1 cellular context compared by ENCODE assay signal in the genomic region with DNA sequence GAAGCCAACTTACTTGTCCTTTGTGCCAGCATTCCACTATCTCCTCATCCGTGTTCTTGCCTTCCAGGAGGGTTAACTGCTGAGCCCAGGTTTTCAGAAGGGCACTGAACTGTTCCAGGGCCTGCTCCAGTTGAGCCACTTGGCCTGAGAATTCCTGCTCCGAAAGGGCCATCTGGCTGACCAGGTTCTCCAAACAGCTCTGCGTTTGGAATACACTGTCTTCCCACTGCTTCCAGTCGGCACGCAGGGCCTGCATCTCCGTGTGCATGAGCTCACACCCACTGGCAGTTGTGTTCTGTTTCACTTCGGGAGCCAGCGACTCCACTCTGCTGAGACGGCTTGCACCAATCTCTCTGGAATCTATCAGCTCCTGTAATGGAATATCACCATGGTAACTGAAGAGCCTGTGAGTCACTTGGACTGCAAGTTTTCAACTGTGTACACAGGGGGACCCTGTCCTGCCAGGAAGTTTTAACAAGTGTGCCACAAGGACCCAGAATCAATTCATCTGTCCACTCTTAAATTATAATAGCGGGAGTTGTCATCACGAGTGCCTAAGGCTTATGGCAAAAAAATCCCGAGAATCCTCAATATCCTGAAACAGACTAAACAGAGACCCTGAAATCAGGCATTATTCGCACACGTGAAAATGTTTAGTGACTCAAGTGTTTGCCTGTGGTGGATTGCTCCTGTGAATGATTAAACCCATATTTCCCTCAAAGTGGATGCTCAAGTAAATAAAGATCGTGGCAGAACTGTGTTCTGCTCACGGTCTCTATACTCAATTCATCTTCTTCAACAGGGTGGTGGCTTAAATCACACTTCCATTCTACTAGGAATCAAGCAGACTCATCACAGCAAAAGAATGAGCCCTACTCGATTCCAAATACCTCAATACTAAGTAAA.
TF ChIP-seq lines count a peak whose summit lies in the region.

No MANE protein-coding gene starts in this region.

TF ChIP-seq in HepG2, 621 proteins besides CTCF, POLR2A, EP300 and RAD21 (continued from another document and continues in another):
- TF ChIP-seq ZNF607 (CRISPR knock-in tag; IDR thresholded peaks at IDR 0.05; ENCODE audit: borderline replicate concordance) (0 out of 2 replicates have a peak, but pooled peaks have one; percentile 20), PHF21A (CRISPR knock-in tag; IDR thresholded peaks at IDR 0.05) (no peak), SALL1 (CRISPR knock-in tag; IDR thresholded peaks at IDR 0.05) (peak; percentile 64), ZNF496 (CRISPR knock-in tag; IDR thresholded peaks at IDR 0.05; ENCODE audit: insufficient replicate concordance) (no peak), EED (CRISPR knock-in tag; IDR thresholded peaks at IDR 0.05) (0 out of 2 replicates have a peak, but pooled peaks have one; percentile 72), NFKB2 (CRISPR knock-in tag; IDR thresholded peaks at IDR 0.05; ENCODE audit: borderline replicate concordance) (peak; percentile 39; the same call in 1 of the 2 replicates), MNT (IDR thresholded peaks at IDR 0.05) (peak; percentile 27; the same call in 1 of the 2 replicates), ZNF292 (CRISPR knock-in tag; IDR thresholded peaks at IDR 0.05; ENCODE audit: borderline replicate concordance, low read depth) (peak; percentile 54; the same call in 1 of the 2 replicates), ZNF543 (CRISPR knock-in tag; IDR thresholded peaks at IDR 0.05) (no peak), HOMEZ (CRISPR knock-in tag; IDR thresholded peaks at IDR 0.05; ENCODE audit: low read depth) (0 out of 2 replicates have a peak, but pooled peaks have one; percentile 40), SMAD1 (CRISPR knock-in tag; IDR thresholded peaks at IDR 0.05; ENCODE audit: borderline replicate concordance, low read depth) (peak; percentile 26; the same call in 1 of the 2 replicates), ZNF12 (CRISPR knock-in tag; IDR thresholded peaks at IDR 0.05) (peak; percentile 20; the same call in 1 of the 2 replicates), ZNF136 (CRISPR knock-in tag; IDR thresholded peaks at IDR 0.05; ENCODE audit: low read depth) (no peak), HNF1B (CRISPR knock-in tag; IDR thresholded peaks at IDR 0.05) (peak; percentile 96), KDM6A (CRISPR knock-in tag; IDR thresholded peaks at IDR 0.05; ENCODE audit: low read depth) (peak; percentile 65; the same call in 1 of the 2 replicates), ZNF674 (CRISPR knock-in tag; IDR thresholded peaks at IDR 0.05; ENCODE audit: low read depth) (no peak), ZIK1 (CRISPR knock-in tag; IDR thresholded peaks at IDR 0.05; ENCODE audit: borderline replicate concordance, low read depth) (no peak)
- TF ChIP-seq, protein P1, sequence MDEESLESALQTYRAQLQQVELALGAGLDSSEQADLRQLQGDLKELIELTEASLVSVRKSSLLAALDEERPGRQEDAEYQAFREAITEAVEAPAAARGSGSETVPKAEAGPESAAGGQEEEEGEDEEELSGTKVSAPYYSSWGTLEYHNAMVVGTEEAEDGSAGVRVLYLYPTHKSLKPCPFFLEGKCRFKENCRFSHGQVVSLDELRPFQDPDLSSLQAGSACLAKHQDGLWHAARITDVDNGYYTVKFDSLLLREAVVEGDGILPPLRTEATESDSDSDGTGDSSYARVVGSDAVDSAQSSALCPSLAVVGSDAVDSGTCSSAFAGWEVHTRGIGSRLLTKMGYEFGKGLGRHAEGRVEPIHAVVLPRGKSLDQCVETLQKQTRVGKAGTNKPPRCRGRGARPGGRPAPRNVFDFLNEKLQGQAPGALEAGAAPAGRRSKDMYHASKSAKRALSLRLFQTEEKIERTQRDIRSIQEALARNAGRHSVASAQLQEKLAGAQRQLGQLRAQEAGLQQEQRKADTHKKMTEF (CRISPR knock-in tag; IDR thresholded peaks at IDR 0.05) = peak; percentile 61
- TF ChIP-seq, protein P2, sequence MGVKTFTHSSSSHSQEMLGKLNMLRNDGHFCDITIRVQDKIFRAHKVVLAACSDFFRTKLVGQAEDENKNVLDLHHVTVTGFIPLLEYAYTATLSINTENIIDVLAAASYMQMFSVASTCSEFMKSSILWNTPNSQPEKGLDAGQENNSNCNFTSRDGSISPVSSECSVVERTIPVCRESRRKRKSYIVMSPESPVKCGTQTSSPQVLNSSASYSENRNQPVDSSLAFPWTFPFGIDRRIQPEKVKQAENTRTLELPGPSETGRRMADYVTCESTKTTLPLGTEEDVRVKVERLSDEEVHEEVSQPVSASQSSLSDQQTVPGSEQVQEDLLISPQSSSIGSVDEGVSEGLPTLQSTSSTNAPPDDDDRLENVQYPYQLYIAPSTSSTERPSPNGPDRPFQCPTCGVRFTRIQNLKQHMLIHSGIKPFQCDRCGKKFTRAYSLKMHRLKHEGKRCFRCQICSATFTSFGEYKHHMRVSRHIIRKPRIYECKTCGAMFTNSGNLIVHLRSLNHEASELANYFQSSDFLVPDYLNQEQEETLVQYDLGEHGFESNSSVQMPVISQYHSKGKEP (CRISPR knock-in tag; IDR thresholded peaks at IDR 0.05) = no peak
- TF ChIP-seq, protein P3, sequence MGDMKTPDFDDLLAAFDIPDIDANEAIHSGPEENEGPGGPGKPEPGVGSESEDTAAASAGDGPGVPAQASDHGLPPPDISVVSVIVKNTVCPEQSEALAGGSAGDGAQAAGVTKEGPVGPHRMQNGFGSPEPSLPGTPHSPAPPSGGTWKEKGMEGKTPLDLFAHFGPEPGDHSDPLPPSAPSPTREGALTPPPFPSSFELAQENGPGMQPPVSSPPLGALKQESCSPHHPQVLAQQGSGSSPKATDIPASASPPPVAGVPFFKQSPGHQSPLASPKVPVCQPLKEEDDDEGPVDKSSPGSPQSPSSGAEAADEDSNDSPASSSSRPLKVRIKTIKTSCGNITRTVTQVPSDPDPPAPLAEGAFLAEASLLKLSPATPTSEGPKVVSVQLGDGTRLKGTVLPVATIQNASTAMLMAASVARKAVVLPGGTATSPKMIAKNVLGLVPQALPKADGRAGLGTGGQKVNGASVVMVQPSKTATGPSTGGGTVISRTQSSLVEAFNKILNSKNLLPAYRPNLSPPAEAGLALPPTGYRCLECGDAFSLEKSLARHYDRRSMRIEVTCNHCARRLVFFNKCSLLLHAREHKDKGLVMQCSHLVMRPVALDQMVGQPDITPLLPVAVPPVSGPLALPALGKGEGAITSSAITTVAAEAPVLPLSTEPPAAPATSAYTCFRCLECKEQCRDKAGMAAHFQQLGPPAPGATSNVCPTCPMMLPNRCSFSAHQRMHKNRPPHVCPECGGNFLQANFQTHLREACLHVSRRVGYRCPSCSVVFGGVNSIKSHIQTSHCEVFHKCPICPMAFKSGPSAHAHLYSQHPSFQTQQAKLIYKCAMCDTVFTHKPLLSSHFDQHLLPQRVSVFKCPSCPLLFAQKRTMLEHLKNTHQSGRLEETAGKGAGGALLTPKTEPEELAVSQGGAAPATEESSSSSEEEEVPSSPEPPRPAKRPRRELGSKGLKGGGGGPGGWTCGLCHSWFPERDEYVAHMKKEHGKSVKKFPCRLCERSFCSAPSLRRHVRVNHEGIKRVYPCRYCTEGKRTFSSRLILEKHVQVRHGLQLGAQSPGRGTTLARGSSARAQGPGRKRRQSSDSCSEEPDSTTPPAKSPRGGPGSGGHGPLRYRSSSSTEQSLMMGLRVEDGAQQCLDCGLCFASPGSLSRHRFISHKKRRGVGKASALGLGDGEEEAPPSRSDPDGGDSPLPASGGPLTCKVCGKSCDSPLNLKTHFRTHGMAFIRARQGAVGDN (CRISPR knock-in tag; IDR thresholded peaks at IDR 0.05) = peak; percentile 66
- TF ChIP-seq, protein P4, sequence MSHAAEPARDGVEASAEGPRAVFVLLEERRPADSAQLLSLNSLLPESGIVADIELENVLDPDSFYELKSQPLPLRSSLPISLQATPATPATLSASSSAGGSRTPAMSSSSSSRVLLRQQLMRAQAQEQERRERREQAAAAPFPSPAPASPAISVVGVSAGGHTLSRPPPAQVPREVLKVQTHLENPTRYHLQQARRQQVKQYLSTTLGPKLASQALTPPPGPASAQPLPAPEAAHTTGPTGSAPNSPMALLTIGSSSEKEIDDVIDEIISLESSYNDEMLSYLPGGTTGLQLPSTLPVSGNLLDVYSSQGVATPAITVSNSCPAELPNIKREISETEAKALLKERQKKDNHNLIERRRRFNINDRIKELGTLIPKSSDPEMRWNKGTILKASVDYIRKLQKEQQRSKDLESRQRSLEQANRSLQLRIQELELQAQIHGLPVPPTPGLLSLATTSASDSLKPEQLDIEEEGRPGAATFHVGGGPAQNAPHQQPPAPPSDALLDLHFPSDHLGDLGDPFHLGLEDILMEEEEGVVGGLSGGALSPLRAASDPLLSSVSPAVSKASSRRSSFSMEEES (CRISPR knock-in tag; IDR thresholded peaks at IDR 0.05) = no peak; the same call in 1 of the 2 replicates
- TF ChIP-seq, protein P5, sequence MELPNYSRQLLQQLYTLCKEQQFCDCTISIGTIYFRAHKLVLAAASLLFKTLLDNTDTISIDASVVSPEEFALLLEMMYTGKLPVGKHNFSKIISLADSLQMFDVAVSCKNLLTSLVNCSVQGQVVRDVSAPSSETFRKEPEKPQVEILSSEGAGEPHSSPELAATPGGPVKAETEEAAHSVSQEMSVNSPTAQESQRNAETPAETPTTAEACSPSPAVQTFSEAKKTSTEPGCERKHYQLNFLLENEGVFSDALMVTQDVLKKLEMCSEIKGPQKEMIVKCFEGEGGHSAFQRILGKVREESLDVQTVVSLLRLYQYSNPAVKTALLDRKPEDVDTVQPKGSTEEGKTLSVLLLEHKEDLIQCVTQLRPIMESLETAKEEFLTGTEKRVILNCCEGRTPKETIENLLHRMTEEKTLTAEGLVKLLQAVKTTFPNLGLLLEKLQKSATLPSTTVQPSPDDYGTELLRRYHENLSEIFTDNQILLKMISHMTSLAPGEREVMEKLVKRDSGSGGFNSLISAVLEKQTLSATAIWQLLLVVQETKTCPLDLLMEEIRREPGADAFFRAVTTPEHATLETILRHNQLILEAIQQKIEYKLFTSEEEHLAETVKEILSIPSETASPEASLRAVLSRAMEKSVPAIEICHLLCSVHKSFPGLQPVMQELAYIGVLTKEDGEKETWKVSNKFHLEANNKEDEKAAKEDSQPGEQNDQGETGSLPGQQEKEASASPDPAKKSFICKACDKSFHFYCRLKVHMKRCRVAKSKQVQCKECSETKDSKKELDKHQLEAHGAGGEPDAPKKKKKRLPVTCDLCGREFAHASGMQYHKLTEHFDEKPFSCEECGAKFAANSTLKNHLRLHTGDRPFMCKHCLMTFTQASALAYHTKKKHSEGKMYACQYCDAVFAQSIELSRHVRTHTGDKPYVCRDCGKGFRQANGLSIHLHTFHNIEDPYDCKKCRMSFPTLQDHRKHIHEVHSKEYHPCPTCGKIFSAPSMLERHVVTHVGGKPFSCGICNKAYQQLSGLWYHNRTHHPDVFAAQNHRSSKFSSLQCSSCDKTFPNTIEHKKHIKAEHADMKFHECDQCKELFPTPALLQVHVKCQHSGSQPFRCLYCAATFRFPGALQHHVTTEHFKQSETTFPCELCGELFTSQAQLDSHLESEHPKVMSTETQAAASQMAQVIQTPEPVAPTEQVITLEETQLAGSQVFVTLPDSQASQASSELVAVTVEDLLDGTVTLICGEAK (IDR thresholded peaks at IDR 0.05) = no peak
- TF ChIP-seq, protein P5 (CRISPR knock-in tag; IDR thresholded peaks at IDR 0.05) = peak; percentile 62; the same call in 1 of the 2 replicates
